Comparison of ENCODE assay signal across 8 cellular contexts in the genomic region with DNA sequence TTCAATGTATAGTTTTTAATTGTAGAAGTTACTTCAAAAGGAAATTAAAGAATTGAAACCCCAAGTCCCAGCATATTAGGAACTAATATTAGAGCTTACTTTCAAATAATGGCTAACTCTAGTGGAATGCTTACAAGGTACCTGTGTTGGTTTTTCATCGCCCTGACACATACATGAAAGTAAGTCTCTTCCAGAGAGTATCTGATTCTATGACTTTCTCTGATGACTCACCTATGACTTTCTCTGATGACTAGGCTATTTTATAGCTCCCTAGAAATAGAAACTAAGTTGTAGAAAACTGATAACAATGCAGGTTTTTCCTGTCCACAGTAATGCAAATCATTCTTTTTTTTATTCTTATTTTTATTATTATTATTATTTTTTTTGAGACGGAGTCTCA. TPM values are rescaled to one million over a fixed set of nuclear protein-coding genes. Genes with fewer than 3 reads are reported as not detected.
A peak's percentile ranks its signal among the peaks of the same experiment; 100 is the strongest.
DNase-seq lines count a peak whose midpoint lies in the region; ATAC-seq, FAIRE-seq and TF ChIP-seq lines count a peak whose summit lies in the region.

No MANE protein-coding gene starts in this region.

- CTCF ChIA-PET in OCI-LY7 (lab: Charles Lee; ENCODE audit: unreplicated experiment): no interaction called here

- no TSS peak for BruUV-seq in OCI-LY7 (replicated peaks; lab: Mats Ljungman, UMichigan)

- no peaks in the 10 kb centered on the region for H3K79me2 ChIP-seq in OCI-LY7 (ENCODE audit: insufficient read depth, low read depth, low read length)

- H3K4me1 ChIP-seq in OCI-LY7 (ENCODE audit: insufficient read depth, low read length, poor library complexity, severe bottlenecking) (peaks cover 38% of the 10 kb centered on the region), prostate gland (replicated peaks) (peaks cover 3% of the 10 kb centered on the region)

- no peaks in the 10 kb centered on the region for H4K20me1 ChIP-seq in OCI-LY7 (ENCODE audit: insufficient read depth, low read length)

- TF ChIP-seq CTCF in OCI-LY7 (conservative IDR thresholded peaks at IDR 0.05; ENCODE audit: low read length) (no peak), prostate gland (IDR thresholded peaks at IDR 0.05) (no peak)

- H3K4me3 ChIP-seq in OCI-LY7 (ENCODE audit: low read depth, low read length, poor library complexity, severe bottlenecking) (no peak overlapping the region), prostate gland (no peak overlapping the region)

- ATAC-seq in HG02678 (IDR thresholded peaks at IDR 0.05; ENCODE audit: unreplicated experiment): peak; percentile 59

- H3K9me2 ChIP-seq in OCI-LY7 (ENCODE audit: insufficient read depth, low read length): no peaks in the 10 kb centered on the region

- intact Hi-C loops in OCI-LY7 (cut with micrococcal nuclease; ENCODE audit: unreplicated experiment): no loop called here
- intact Hi-C loops in prostate gland (cut with DNase I): no loop called here

- no peak for TF ChIP-seq POLR2A in prostate gland (IDR thresholded peaks at IDR 0.05)

- peaks cover 4% of the 10 kb centered on the region for H3K36me3 ChIP-seq in OCI-LY7 (ENCODE audit: insufficient read depth, low read length)
- no peaks in the 10 kb centered on the region for H3K36me3 ChIP-seq in prostate gland

- no peaks in the 10 kb centered on the region for H3K27me3 ChIP-seq in prostate gland (replicated peaks; ENCODE audit: insufficient read depth)

- 39% methylated on average over 2 of the region's 2 CpGs for WGBS in prostate gland

- DNase-seq in GM18507 (ENCODE audit: extremely low spot score, insufficient read length, low read depth): no peak
- DNase-seq in OCI-LY7 (ENCODE audit: low spot score): no peak
- DNase-seq in kidney glomerular epithelial cell (lab: John Stamatoyannopoulos, UW): peak; percentile 89
- no peak for DNase-seq in NCI-H748 (lab: John Stamatoyannopoulos, UW; ENCODE audit: unreplicated experiment)
- no peak for DNase-seq in epidermal melanocyte (ENCODE audit: insufficient read length, low spot score)
- DNase-seq in iPS-NIHi7 (ENCODE audit: extremely low spot score): no peak
- no peak for DNase-seq in prostate gland (ENCODE audit: low spot score)

- H3K27ac ChIP-seq in OCI-LY7 (ENCODE audit: low read depth, low read length, poor library complexity, severe bottlenecking) (no peak overlapping the region), prostate gland (no peak overlapping the region)

- peak; percentile 73 for FAIRE-seq in GM18507 (lab: Jason Lieb, UNC)

- H3K9me3 ChIP-seq in OCI-LY7 (ENCODE audit: low read length) (peaks cover 23% of the 10 kb centered on the region; the same call in 1 of the 2 replicates), prostate gland (no peaks in the 10 kb centered on the region)

- H3K4me2 ChIP-seq in OCI-LY7 (ENCODE audit: low read length): no peak overlapping the region

- POLR2A ChIA-PET in OCI-LY7 (lab: Charles Lee): interaction anchor here (0.7 to 1.0 kb wide), 3 partner anchors 12 to 21 kb away, joined by 3 to 5 read pairs (median 3); no protein-coding TSS in a partner anchor

- peak overlapping the region; percentile 24; the same call in 1 of the 2 replicates for H2AFZ ChIP-seq in OCI-LY7 (ENCODE audit: low read length)

RNA-seq across cellular contexts. Expression of a gene that starts 33.6 kb away (rescaled TPM):
- not detected in 2 replicates for total RNA-seq in OCI-LY7 (2014; rRNA removed; shearing (Covaris generic))
- not detected in 2 replicates for total RNA-seq in OCI-LY7 (2022)
- total RNA-seq in prostate gland: 100 to 1,000 TPM; 115 to 171 TPM

Comparison
In these comparisons a context has a peak if more than half of its experiments do, and no peak if none do; other contexts are left out.
1. RNA of a gene that starts 33.6 kb away (total RNA-seq): 115 to 171 TPM in prostate gland; not detected in OCI-LY7; every median in the first group is over 100 times any median in the second.